Comparison of ENCODE assay signal across 18 cellular contexts in the genomic region with DNA sequence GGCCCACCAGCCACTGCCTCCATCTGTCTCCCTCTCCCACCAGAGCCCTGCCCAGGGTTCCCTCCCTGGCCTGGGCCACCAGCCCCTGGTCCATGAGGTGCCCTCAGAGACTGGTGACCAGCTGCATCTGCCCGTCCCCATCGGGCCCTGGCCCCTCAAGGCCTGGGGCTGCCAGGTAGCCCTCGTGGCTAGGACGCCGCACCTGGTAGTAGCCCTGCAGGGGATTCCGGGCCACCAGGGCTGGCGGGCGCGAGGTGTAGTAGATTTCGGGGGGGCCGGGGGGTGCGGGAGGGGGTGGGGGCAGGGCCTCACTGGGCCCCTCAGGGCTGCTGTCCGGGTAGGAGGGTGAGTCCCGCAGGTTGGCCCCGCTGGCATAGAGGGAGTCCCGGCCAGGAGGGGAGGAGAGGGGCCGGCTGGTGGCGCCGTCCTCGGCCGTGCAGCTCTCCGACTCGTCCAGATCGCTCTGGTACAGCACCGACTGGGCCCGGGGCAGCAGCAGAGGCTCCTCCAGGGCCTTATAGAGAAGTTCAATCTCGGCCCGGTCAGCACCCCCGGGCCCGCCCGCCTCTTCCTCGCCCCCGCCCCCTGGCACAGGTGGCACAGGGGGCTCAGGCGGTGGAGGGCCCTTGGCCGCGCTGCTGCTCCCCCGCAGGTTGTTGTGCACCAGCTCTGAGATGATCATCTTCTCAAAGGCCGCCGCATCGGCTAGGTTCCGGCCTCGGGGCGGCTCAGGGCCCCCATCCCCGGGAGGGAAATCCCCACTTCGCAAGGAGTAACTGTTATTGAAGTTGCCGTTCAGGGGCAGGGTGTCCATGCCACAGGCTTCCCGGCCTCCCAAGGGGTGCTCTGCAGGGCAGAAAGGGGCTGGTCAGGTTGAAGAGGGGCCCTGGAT. TPM values are rescaled to one million over a fixed set of nuclear protein-coding genes. Genes with fewer than 3 reads are reported as not detected.
DNase-seq lines count a peak whose midpoint lies in the region; TF ChIP-seq lines count a peak whose summit lies in the region.
"Had no signal": no experiment of that assay in that cellular context is flagged by ENCODE, and none has a peak within 500 bp of the region (broad histone marks: within the 10 kb centered on the region; RNA-seq: fewer than 3 reads in every experiment).

No MANE protein-coding gene starts in this region.

- no TSS peak for BruUV-seq in mammary epithelial cell (replicated peaks; lab: Mats Ljungman, UMichigan)

- intact Hi-C loops in breast epithelium (cut with DNase I; ENCODE audit: low total_unique reads), result no loop called here
- intact Hi-C loops in mammary epithelial cell (cut with micrococcal nuclease), result no loop called here
- intact Hi-C loops in stomach (cut with DNase I; ENCODE audit: low total_unique reads), result no loop called here

- WGBS in mammary epithelial cell (ENCODE audit: low coverage, missing lambda C conversion rate), result 90% methylated on average over 8 of the region's 47 CpGs
- 95% methylated on average over 47 of the region's 47 CpGs for WGBS in HUES64
- WGBS in stomach, 5 donors, result 90 to 95% (median 92%) methylated on average over 17 to 47 of the region's 47 CpGs

- no peak overlapping the region for H3K4me2 ChIP-seq in mammary epithelial cell (ENCODE audit: insufficient read depth, low read depth, low read length)

- in situ Hi-C loops in mammary epithelial cell (cut with MboI; ENCODE audit: low sequenced_read_pairs in 2 of 2), result no loop called here

- H3K36me3 ChIP-seq in breast epithelium (no peaks in the 10 kb centered on the region), mammary epithelial cell (ENCODE audit: insufficient read depth, low read length) (no peaks in the 10 kb centered on the region), HUES64 (ENCODE audit: insufficient read depth, low read length) (peaks cover 53% of the 10 kb centered on the region), stomach (peaks cover 9 to 50% (median 47%) of the 10 kb centered on the region in 4 donors)

- CTCF ChIA-PET in mammary epithelial cell (lab: Charles Lee; ENCODE audit: low non-redundant PET), result no interaction called here

- H3K4me1 ChIP-seq in breast epithelium (peaks cover 6 to 8% of the 10 kb centered on the region in 2 donors), mammary epithelial cell (ENCODE audit: insufficient read depth, low read length) (peaks cover 7% of the 10 kb centered on the region), HUES64 (ENCODE audit: insufficient read depth, low read length) (peaks cover 22% of the 10 kb centered on the region), stomach (peaks cover 22 to 33% (median 28%) of the 10 kb centered on the region in 4 donors)

- TF ChIP-seq EP300 in stomach (IDR thresholded peaks at IDR 0.05), result no peak

- no peak overlapping the region for H2AFZ ChIP-seq in mammary epithelial cell (ENCODE audit: low read depth, low read length)

- DNase-seq in breast epithelium (ENCODE audit: low spot score in 2 of 2) (no peak), mammary epithelial cell (no peak), stomach (no peak), NCI-H1417 (lab: John Stamatoyannopoulos, UW) (no peak), NK-92 (lab: John Stamatoyannopoulos, UW; ENCODE audit: unreplicated experiment) (no peak), superior temporal gyrus (ENCODE audit: extremely low spot score) (no peak)
- DNase-seq: activated effector memory CD4-positive, alpha-beta T cell treated with anti-CD3 and anti-CD28 coated beads, Interleukin-2, amount 50 U/mL, for 16 hours; body of pancreas; Calu3; cortex of kidney; immature natural killer cell; mesenchymal stem cell; NCI-H1105 treated with DMSO at 0.1 percent for 48 hours; stimulated activated CD4-positive, alpha-beta T cell treated with anti-CD3 and anti-CD28 coated beads, Interleukin-1b, Interleukin-23, amount 100 ng/mL, for 48 hours had no signal

- H3K4me3 ChIP-seq in breast epithelium (no peak overlapping the region), mammary epithelial cell (replicated peaks in 1 of 3; ENCODE audit: insufficient read depth in 1 of 3, low read depth in 2 of 3, low read length in 3 of 3) (no peak overlapping the region), HUES64 (ENCODE audit: low read length) (no peak overlapping the region), stomach (no peak overlapping the region)
- H3K4me3 ChIP-seq: body of pancreas, suprapubic skin had no signal

- no peak overlapping the region for H3K9ac ChIP-seq in mammary epithelial cell (ENCODE audit: insufficient read depth, low read length)
- H3K9ac ChIP-seq in HUES64 (ENCODE audit: low read depth, low read length), result no peak overlapping the region

- H3K27me3 ChIP-seq in breast epithelium, result no peaks in the 10 kb centered on the region
- no peaks in the 10 kb centered on the region for H3K27me3 ChIP-seq in mammary epithelial cell (ENCODE audit: insufficient read depth, low read length)
- no peaks in the 10 kb centered on the region for H3K27me3 ChIP-seq in HUES64 (ENCODE audit: insufficient read depth, low read length)
- no peaks in the 10 kb centered on the region for H3K27me3 ChIP-seq in layer of hippocampus (ENCODE audit: control insufficient read depth, insufficient read depth, low read length)
- no peaks in the 10 kb centered on the region for H3K27me3 ChIP-seq in stomach
- H3K27me3 ChIP-seq: body of pancreas, suprapubic skin had no signal

- H3K27ac ChIP-seq in breast epithelium, result peak overlapping the region; percentile 74 to 90
- no peak overlapping the region for H3K27ac ChIP-seq in mammary epithelial cell (ENCODE audit: insufficient read depth, low read depth, low read length)
- peak overlapping the region; percentile 35; the same call in 1 of the 2 replicates for H3K27ac ChIP-seq in HUES64 (ENCODE audit: low read depth, low read length)
- peak overlapping the region; percentile 78 for H3K27ac ChIP-seq in layer of hippocampus (ENCODE audit: low read depth, low read length)
- H3K27ac ChIP-seq in stomach, result peak overlapping the region in 3 of 5 donors; percentile 74 to 78 (median 76)
- H3K27ac ChIP-seq: body of pancreas, suprapubic skin, WERI-Rb-1 had no signal

- no peaks in the 10 kb centered on the region for H3K9me3 ChIP-seq in breast epithelium
- H3K9me3 ChIP-seq in mammary epithelial cell (replicated peaks; ENCODE audit: insufficient read depth, low read length), result no peaks in the 10 kb centered on the region
- no peaks in the 10 kb centered on the region for H3K9me3 ChIP-seq in HUES64 (ENCODE audit: insufficient read depth, low read depth, low read length)
- no peaks in the 10 kb centered on the region for H3K9me3 ChIP-seq in stomach
- H3K9me3 ChIP-seq: body of pancreas, suprapubic skin had no signal

- no peaks in the 10 kb centered on the region for H4K20me1 ChIP-seq in mammary epithelial cell (ENCODE audit: insufficient read depth, low read length)

- dilution Hi-C loops in mammary epithelial cell (cut with HindIII; ENCODE audit: low sequenced_read_pairs), result no loop called here

- no peak for TF ChIP-seq CTCF in breast epithelium (IDR thresholded peaks at IDR 0.05)
- no peak for TF ChIP-seq CTCF in mammary epithelial cell (conservative IDR thresholded peaks at IDR 0.05 in 1 of 2, IDR thresholded peaks at IDR 0.05 in 1 of 2; ENCODE audit: extremely low read depth in 1 of 2, insufficient read depth in 1 of 2, low read depth in 1 of 2, low read length in 2 of 2)
- TF ChIP-seq CTCF in stomach (IDR thresholded peaks at IDR 0.05), result no peak

- H3K79me2 ChIP-seq in mammary epithelial cell (ENCODE audit: insufficient read depth, low read length), result no peaks in the 10 kb centered on the region

- TF ChIP-seq POLR2A in breast epithelium (IDR thresholded peaks at IDR 0.05), result no peak
- TF ChIP-seq POLR2A in stomach (IDR thresholded peaks at IDR 0.05), result no peak

RNA-seq across cellular contexts. Expression of a gene that starts 14.6 kb away (rescaled TPM):
- 1 to 10 TPM in 2 of 3 donors, under 1 TPM in 1; 0.66 to 1.6 (median 1.2) TPM for total RNA-seq in breast epithelium
- total RNA-seq in mammary epithelial cell, result 10 to 100 TPM in 1 of 2 donors, 1 to 10 TPM in 1; 2.5 to 23.4 TPM
- 43.5 TPM for polyA plus RNA-seq in mammary epithelial cell
- polyA minus RNA-seq in mammary epithelial cell, result 70.1 TPM
- 33.9 TPM for polyA plus RNA-seq in HUES64 (2013, experiment 1 of 2)
- 33.5 TPM for polyA plus RNA-seq in HUES64 (2013, experiment 2 of 2)
- 100 to 1,000 TPM in 1 of 5 donors, 1 to 10 TPM in 3, not detected in 1; 2.6 to 120 (median 5.5) TPM for total RNA-seq in stomach
- polyA plus RNA-seq in stomach, result 10 to 100 TPM in 1 of 3 donors, 1 to 10 TPM in 2; 5.7 to 11.0 (median 8.8) TPM

RNA-seq across cellular contexts. Expression of a gene that starts 33.5 kb away (rescaled TPM):
- total RNA-seq in breast epithelium (10 to 100 TPM; 27.2 to 44.8 (median 35.4) TPM), mammary epithelial cell (10 to 100 TPM; 44.0 to 82.1 TPM), stomach (100 to 1,000 TPM in 1 of 5 donors, 10 to 100 TPM in 4; 14.7 to 159 (median 26.6) TPM)
- polyA plus RNA-seq in mammary epithelial cell (78.8 TPM), stomach (10 to 100 TPM; 27.7 to 43.8 (median 38.2) TPM)
- polyA minus RNA-seq in mammary epithelial cell, result 65.9 TPM
- polyA plus RNA-seq in HUES64 (2013, experiment 1 of 2), result 34.4 TPM
- polyA plus RNA-seq in HUES64 (2013, experiment 2 of 2), result 43.0 TPM

RNA-seq across cellular contexts. Expression of a gene that starts 55.0 kb away (rescaled TPM):
- 10 to 100 TPM; 11.2 to 14.7 (median 11.6) TPM for total RNA-seq in breast epithelium
- 10 to 100 TPM in 1 of 2 donors, 1 to 10 TPM in 1; 9.0 to 14.9 TPM for total RNA-seq in mammary epithelial cell
- 5.7 TPM for polyA plus RNA-seq in mammary epithelial cell
- polyA minus RNA-seq in mammary epithelial cell, result 35.6 TPM
- 60.2 TPM for polyA plus RNA-seq in HUES64 (2013, experiment 1 of 2)
- 61.1 TPM for polyA plus RNA-seq in HUES64 (2013, experiment 2 of 2)
- total RNA-seq in stomach, result 10 to 100 TPM in 4 of 5 donors, 1 to 10 TPM in 1; 9.0 to 24.5 (median 18.7) TPM
- 10 to 100 TPM in 1 of 3 donors, 1 to 10 TPM in 2; 6.0 to 11.0 (median 6.7) TPM for polyA plus RNA-seq in stomach
